2 cellular contexts compared by ENCODE assay signal in genomic region chr6:99521557-99522286, GRCh38.
TF ChIP-seq lines count a peak whose summit lies in the region.

No MANE protein-coding gene starts in this region.

TF ChIP-seq in A549, 52 proteins besides CTCF, POLR2A, EP300 and RAD21:
- TF ChIP-seq KDM5A (IDR thresholded peaks at IDR 0.05) (peak; percentile 0; the same call in 1 of the 2 replicates), CBX8 (IDR thresholded peaks at IDR 0.05) (no peak), CHD2 (IDR thresholded peaks at IDR 0.05; ENCODE audit: low read length, partially characterized antibody) (no peak), MAZ (IDR thresholded peaks at IDR 0.05; ENCODE audit: borderline replicate concordance, low read depth, low read length) (no peak), JUNB (IDR thresholded peaks at IDR 0.05) (no peak), MYC (IDR thresholded peaks at IDR 0.05; ENCODE audit: borderline replicate concordance, low read length) (no peak), BCL3 (IDR thresholded peaks at IDR 0.05) (no peak), GATA3 (IDR thresholded peaks at IDR 0.05; ENCODE audit: borderline replicate concordance) (no peak)

TF ChIP-seq in H1, 55 proteins besides CTCF, POLR2A, EP300 and RAD21:
- TF ChIP-seq TEAD4 (IDR thresholded peaks at IDR 0.05; ENCODE audit: low read depth, low read length) (peak; percentile 56; the same call in 1 of the 2 replicates), CEBPB (IDR thresholded peaks at IDR 0.05; ENCODE audit: low read depth, low read length) (0 out of 2 replicates have a peak, but pooled peaks have one; percentile 25), POLR2AphosphoS5 (IDR thresholded peaks at IDR 0.05; ENCODE audit: low read depth, low read length) (peak; percentile 81; the same call in 1 of the 2 replicates), TAF7 (optimal IDR thresholded peaks at IDR 0.05; ENCODE audit: borderline replicate concordance, low read depth, low read length) (peak; percentile 34), BACH1 (IDR thresholded peaks at IDR 0.05; ENCODE audit: low read length) (no peak), KDM1A (IDR thresholded peaks at IDR 0.05; ENCODE audit: borderline replicate concordance, low read length) (peak; percentile 69; the same call in 1 of the 2 replicates), KDM5A (IDR thresholded peaks at IDR 0.05; ENCODE audit: low read length) (0 out of 2 replicates have a peak, but pooled peaks have one; percentile 30), GTF2F1 (IDR thresholded peaks at IDR 0.05; ENCODE audit: borderline replicate concordance, low read depth, low read length) (no peak), TBP (IDR thresholded peaks at IDR 0.05; ENCODE audit: low read depth, low read length) (peak; percentile 46; the same call in 1 of the 2 replicates), SP2 (IDR thresholded peaks at IDR 0.05; ENCODE audit: low read length) (no peak), BCL11A (IDR thresholded peaks at IDR 0.05; ENCODE audit: low read depth in 2 of 2, low read length in 2 of 2) (no peak), ZNF274 (IDR thresholded peaks at IDR 0.05; ENCODE audit: borderline replicate concordance, extremely low read depth, low read length) (no peak), TAF1 (IDR thresholded peaks at IDR 0.05; ENCODE audit: low read depth, low read length) (peak; percentile 85), MAX (IDR thresholded peaks at IDR 0.05) (no peak), SIRT6 (IDR thresholded peaks at IDR 0.05; ENCODE audit: low read length) (no peak)
TF ChIP-seq in H1: peak in this region for 8.
